Comparison of ENCODE assay signal across 8 cellular contexts in genomic region chr1:16677552-16678423, GRCh38. TPM values are rescaled to one million over a fixed set of nuclear protein-coding genes. Genes with fewer than 3 reads are reported as not detected.
DNase-seq lines count a peak whose midpoint lies in the region; ATAC-seq and TF ChIP-seq lines count a peak whose summit lies in the region.

No MANE protein-coding gene starts in this region.

- TF ChIP-seq CTCF in foreskin keratinocyte (conservative IDR thresholded peaks at IDR 0.05): no peak

- H3K4me1 ChIP-seq in foreskin keratinocyte: no peaks in the 10 kb centered on the region

- no peak overlapping the region for H3K27ac ChIP-seq in foreskin keratinocyte

- peak; percentile 16 for DNase-seq in activated CD4-positive, alpha-beta T cell treated with anti-CD3 and anti-CD28 coated beads, Interleukin-2, amount 10 ng/mL, durations not matched to agents 7 days and 5 days
- no peak for DNase-seq in activated CD4-positive, alpha-beta T cell treated with anti-CD3 and anti-CD28 coated beads, Interleukin-2, amount 10 ng/mL, durations not matched to agents 24 days and 14 days
- DNase-seq in MG63: peak; percentile 84
- DNase-seq in activated CD4-positive, alpha-beta memory T cell treated with anti-CD3 and anti-CD28 coated beads for 36 hours: peak; percentile 76
- peak in 1 of 2 donors; percentile 62 for DNase-seq in foreskin keratinocyte
- peak; percentile 75 for DNase-seq in stimulated activated CD4-positive, alpha-beta T cell treated with anti-CD3 and anti-CD28 coated beads, Interleukin-15, amount 100 ng/mL, for 24 hours

- H3K36me3 Mint-ChIP-seq in activated CD4-positive, alpha-beta T cell treated with anti-CD3 and anti-CD28 coated beads, Interleukin-2, amount 10 ng/mL, durations not matched to agents 7 days and 5 days (ENCODE audit: low read depth): no peaks in the 10 kb centered on the region
- no peaks in the 10 kb centered on the region for H3K36me3 Mint-ChIP-seq in activated CD4-positive, alpha-beta T cell treated with anti-CD3 and anti-CD28 coated beads, Interleukin-2, amount 10 ng/mL, durations not matched to agents 24 days and 14 days (ENCODE audit: low read depth)
- peaks cover 1% of the 10 kb centered on the region for H3K36me3 Mint-ChIP-seq in activated CD4-positive, alpha-beta memory T cell treated with anti-CD3 and anti-CD28 coated beads for 36 hours

- ATAC-seq in foreskin keratinocyte (peak; percentile 41), HG02884 (IDR thresholded peaks at IDR 0.05; ENCODE audit: unreplicated experiment) (no peak), HG02885 (IDR thresholded peaks at IDR 0.05; ENCODE audit: poor library complexity, unreplicated experiment) (no peak)

- H3K9me3 ChIP-seq in MG63: no peaks in the 10 kb centered on the region

- no peaks in the 10 kb centered on the region for H3K36me3 ChIP-seq in MG63

- H3K27me3 ChIP-seq in MG63: no peaks in the 10 kb centered on the region
- H3K27me3 ChIP-seq in foreskin keratinocyte: peaks cover 17% of the 10 kb centered on the region

- no peak overlapping the region for H3K27ac Mint-ChIP-seq in activated CD4-positive, alpha-beta T cell treated with anti-CD3 and anti-CD28 coated beads, Interleukin-2, amount 10 ng/mL, durations not matched to agents 7 days and 5 days
- H3K27ac Mint-ChIP-seq in activated CD4-positive, alpha-beta T cell treated with anti-CD3 and anti-CD28 coated beads, Interleukin-2, amount 10 ng/mL, durations not matched to agents 24 days and 14 days: no peak overlapping the region
- H3K27ac Mint-ChIP-seq in activated CD4-positive, alpha-beta memory T cell treated with anti-CD3 and anti-CD28 coated beads for 36 hours: peak overlapping the region; percentile 76

- H3K27me3 Mint-ChIP-seq in activated CD4-positive, alpha-beta T cell treated with anti-CD3 and anti-CD28 coated beads, Interleukin-2, amount 10 ng/mL, durations not matched to agents 7 days and 5 days: peaks cover 43% of the 10 kb centered on the region
- H3K27me3 Mint-ChIP-seq in activated CD4-positive, alpha-beta T cell treated with anti-CD3 and anti-CD28 coated beads, Interleukin-2, amount 10 ng/mL, durations not matched to agents 24 days and 14 days: peaks cover 31% of the 10 kb centered on the region
- H3K27me3 Mint-ChIP-seq in activated CD4-positive, alpha-beta memory T cell treated with anti-CD3 and anti-CD28 coated beads for 36 hours: peaks cover 25% of the 10 kb centered on the region

- H3K4me1 Mint-ChIP-seq in activated CD4-positive, alpha-beta T cell treated with anti-CD3 and anti-CD28 coated beads, Interleukin-2, amount 10 ng/mL, durations not matched to agents 7 days and 5 days: peaks cover 18% of the 10 kb centered on the region
- peaks cover 2% of the 10 kb centered on the region for H3K4me1 Mint-ChIP-seq in activated CD4-positive, alpha-beta T cell treated with anti-CD3 and anti-CD28 coated beads, Interleukin-2, amount 10 ng/mL, durations not matched to agents 24 days and 14 days
- H3K4me1 Mint-ChIP-seq in activated CD4-positive, alpha-beta memory T cell treated with anti-CD3 and anti-CD28 coated beads for 36 hours (ENCODE audit: low read depth): peaks cover 24% of the 10 kb centered on the region

- CTCF ChIA-PET in activated CD4-positive, alpha-beta T cell treated with anti-CD3 and anti-CD28 coated beads, Interleukin-2, amount 10 ng/mL, durations not matched to agents 7 days and 5 days (lab: Charles Lee): no interaction called here
- CTCF ChIA-PET in activated CD4-positive, alpha-beta memory T cell treated with anti-CD3 and anti-CD28 coated beads for 36 hours (lab: Charles Lee): interaction anchor here (1.0 to 1.3 kb wide), 2 partner anchors 25 to 33 kb away, joined by 3 read pairs; no protein-coding TSS in a partner anchor

- POLR2A ChIA-PET in activated CD4-positive, alpha-beta T cell treated with anti-CD3 and anti-CD28 coated beads, Interleukin-2, amount 10 ng/mL, durations not matched to agents 7 days and 5 days (lab: Charles Lee): no interaction called here
- POLR2A ChIA-PET in activated CD4-positive, alpha-beta memory T cell treated with anti-CD3 and anti-CD28 coated beads for 36 hours (lab: Charles Lee): interaction anchor here (1.0 to 1.6 kb wide), 2 partner anchors 49 to 227 kb away, joined by 4 to 7 read pairs; no protein-coding TSS in a partner anchor

- intact Hi-C loops in activated CD4-positive, alpha-beta T cell treated with anti-CD3 and anti-CD28 coated beads, Interleukin-2, amount 10 ng/mL, durations not matched to agents 24 days and 14 days (cut with micrococcal nuclease): no loop called here
- intact Hi-C loops in activated CD4-positive, alpha-beta memory T cell treated with anti-CD3 and anti-CD28 coated beads for 36 hours (cut with micrococcal nuclease): no loop called here

- H3K9me3 Mint-ChIP-seq in activated CD4-positive, alpha-beta T cell treated with anti-CD3 and anti-CD28 coated beads, Interleukin-2, amount 10 ng/mL, durations not matched to agents 7 days and 5 days: no peaks in the 10 kb centered on the region
- H3K9me3 Mint-ChIP-seq in activated CD4-positive, alpha-beta T cell treated with anti-CD3 and anti-CD28 coated beads, Interleukin-2, amount 10 ng/mL, durations not matched to agents 24 days and 14 days: no peaks in the 10 kb centered on the region
- peaks cover 3% of the 10 kb centered on the region for H3K9me3 Mint-ChIP-seq in activated CD4-positive, alpha-beta memory T cell treated with anti-CD3 and anti-CD28 coated beads for 36 hours

- H3K4me3 Mint-ChIP-seq in activated CD4-positive, alpha-beta T cell treated with anti-CD3 and anti-CD28 coated beads, Interleukin-2, amount 10 ng/mL, durations not matched to agents 7 days and 5 days: no peak overlapping the region
- H3K4me3 Mint-ChIP-seq in activated CD4-positive, alpha-beta T cell treated with anti-CD3 and anti-CD28 coated beads, Interleukin-2, amount 10 ng/mL, durations not matched to agents 24 days and 14 days: no peak overlapping the region
- peak overlapping the region; percentile 55 for H3K4me3 Mint-ChIP-seq in activated CD4-positive, alpha-beta memory T cell treated with anti-CD3 and anti-CD28 coated beads for 36 hours

- 0 out of 2 replicates have a peak overlapping the region, but pooled peaks have one; percentile 13 for H3K4me3 ChIP-seq in MG63

RNA-seq across cellular contexts. Expression of gene RNU1-3, which starts 11.0 kb away (rescaled TPM):
- total RNA-seq in activated CD4-positive, alpha-beta T cell treated with anti-CD3 and anti-CD28 coated beads, Interleukin-2, amount 10 ng/mL, durations not matched to agents 7 days and 5 days: 1,000 to 10,000 TPM; 2,316 to 2,477 TPM
- total RNA-seq in activated CD4-positive, alpha-beta T cell treated with anti-CD3 and anti-CD28 coated beads, Interleukin-2, amount 10 ng/mL, durations not matched to agents 24 days and 14 days: 1,962 and 2,189 TPM in 2 replicates
- not detected in 2 replicates for total RNA-seq in MG63 (2014; rRNA removed; shearing (Covaris generic); ENCODE audit: low replicate concordance)
- total RNA-seq in activated CD4-positive, alpha-beta memory T cell treated with anti-CD3 and anti-CD28 coated beads for 36 hours: 1,000 to 10,000 TPM; 1,390 to 1,409 TPM
- 2,556 and 4,441 TPM in 2 replicates for total RNA-seq in foreskin keratinocyte
- polyA plus RNA-seq in foreskin keratinocyte: not detected in 2 replicates

Comparison
In these comparisons a context has a peak if more than half of its experiments do, and no peak if none do; other contexts are left out.
1. RNA of gene RNU1-3, which starts 11.0 kb away (total RNA-seq): 2,556 to 4,441 TPM in foreskin keratinocyte, 2,316 to 2,477 TPM in activated CD4-positive, alpha-beta T cell treated with anti-CD3 and anti-CD28 coated beads, Interleukin-2, amount 10 ng/mL, durations not matched to agents 7 days and 5 days, 1,962 to 2,189 TPM in activated CD4-positive, alpha-beta T cell treated with anti-CD3 and anti-CD28 coated beads, Interleukin-2, amount 10 ng/mL, durations not matched to agents 24 days and 14 days and 1,390 to 1,409 TPM in activated CD4-positive, alpha-beta memory T cell treated with anti-CD3 and anti-CD28 coated beads for 36 hours; not detected in MG63; every median in the first group is over 1,000 times any median in the second.